In the genomic region with DNA sequence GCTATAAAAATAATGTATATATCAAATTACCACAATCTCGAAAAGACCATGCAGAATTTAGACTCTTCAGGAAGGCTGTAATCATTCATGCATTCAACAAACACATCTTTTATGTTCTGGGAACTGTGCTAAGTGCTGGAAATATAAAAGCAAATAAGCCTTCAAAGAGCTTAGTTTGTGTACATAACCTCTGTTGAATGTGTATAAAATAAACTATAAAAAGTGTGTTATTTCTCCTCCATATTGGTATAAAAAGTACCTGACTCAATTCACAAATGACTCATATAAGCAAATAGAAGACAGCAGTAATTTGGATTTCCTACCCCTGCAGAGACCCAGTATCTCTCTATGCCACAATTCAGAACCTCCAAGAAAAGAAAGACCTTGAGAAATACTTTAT, we compare ENCODE assay signal across 1 cellular context.
TF ChIP-seq lines count a peak whose summit lies in the region.

No MANE protein-coding gene starts in this region.

TF ChIP-seq in HEK293, 187 proteins besides CTCF, POLR2A, EP300 and RAD21 (continued from another document):
- TF ChIP-seq, protein P1, sequence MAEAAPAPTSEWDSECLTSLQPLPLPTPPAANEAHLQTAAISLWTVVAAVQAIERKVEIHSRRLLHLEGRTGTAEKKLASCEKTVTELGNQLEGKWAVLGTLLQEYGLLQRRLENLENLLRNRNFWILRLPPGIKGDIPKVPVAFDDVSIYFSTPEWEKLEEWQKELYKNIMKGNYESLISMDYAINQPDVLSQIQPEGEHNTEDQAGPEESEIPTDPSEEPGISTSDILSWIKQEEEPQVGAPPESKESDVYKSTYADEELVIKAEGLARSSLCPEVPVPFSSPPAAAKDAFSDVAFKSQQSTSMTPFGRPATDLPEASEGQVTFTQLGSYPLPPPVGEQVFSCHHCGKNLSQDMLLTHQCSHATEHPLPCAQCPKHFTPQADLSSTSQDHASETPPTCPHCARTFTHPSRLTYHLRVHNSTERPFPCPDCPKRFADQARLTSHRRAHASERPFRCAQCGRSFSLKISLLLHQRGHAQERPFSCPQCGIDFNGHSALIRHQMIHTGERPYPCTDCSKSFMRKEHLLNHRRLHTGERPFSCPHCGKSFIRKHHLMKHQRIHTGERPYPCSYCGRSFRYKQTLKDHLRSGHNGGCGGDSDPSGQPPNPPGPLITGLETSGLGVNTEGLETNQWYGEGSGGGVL (tag by site-specific recombination; IDR thresholded peaks at IDR 0.05), result no peak
- TF ChIP-seq ZNF473 (tag by site-specific recombination; IDR thresholded peaks at IDR 0.05) (no peak), IKZF3 (tag by site-specific recombination; IDR thresholded peaks at IDR 0.05) (peak; percentile 43; the same call in 1 of the 2 replicates), YY1 (tag by site-specific recombination; IDR thresholded peaks at IDR 0.05) (peak; percentile 42; the same call in 1 of the 2 replicates), ZBTB17 (tag by site-specific recombination; IDR thresholded peaks at IDR 0.05) (0 out of 2 replicates have a peak, but pooled peaks have one; percentile 31), ZNF629 (tag by site-specific recombination; IDR thresholded peaks at IDR 0.05) (no peak), OVOL3 (tag by site-specific recombination; IDR thresholded peaks at IDR 0.05) (0 out of 2 replicates have a peak, but pooled peaks have one; percentile 60)
- TF ChIP-seq, protein P2, sequence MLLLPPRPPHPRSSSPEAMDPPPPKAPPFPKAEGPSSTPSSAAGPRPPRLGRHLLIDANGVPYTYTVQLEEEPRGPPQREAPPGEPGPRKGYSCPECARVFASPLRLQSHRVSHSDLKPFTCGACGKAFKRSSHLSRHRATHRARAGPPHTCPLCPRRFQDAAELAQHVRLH (tag by site-specific recombination; IDR thresholded peaks at IDR 0.05), result 0 out of 2 replicates have a peak, but pooled peaks have one; percentile 10
- TF ChIP-seq, protein P3, sequence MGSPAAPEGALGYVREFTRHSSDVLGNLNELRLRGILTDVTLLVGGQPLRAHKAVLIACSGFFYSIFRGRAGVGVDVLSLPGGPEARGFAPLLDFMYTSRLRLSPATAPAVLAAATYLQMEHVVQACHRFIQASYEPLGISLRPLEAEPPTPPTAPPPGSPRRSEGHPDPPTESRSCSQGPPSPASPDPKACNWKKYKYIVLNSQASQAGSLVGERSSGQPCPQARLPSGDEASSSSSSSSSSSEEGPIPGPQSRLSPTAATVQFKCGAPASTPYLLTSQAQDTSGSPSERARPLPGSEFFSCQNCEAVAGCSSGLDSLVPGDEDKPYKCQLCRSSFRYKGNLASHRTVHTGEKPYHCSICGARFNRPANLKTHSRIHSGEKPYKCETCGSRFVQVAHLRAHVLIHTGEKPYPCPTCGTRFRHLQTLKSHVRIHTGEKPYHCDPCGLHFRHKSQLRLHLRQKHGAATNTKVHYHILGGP (tag by site-specific recombination; IDR thresholded peaks at IDR 0.05), result peak; percentile 90
